In genomic region chr1:53929349-53929945, GRCh38 we compare ENCODE assay signal across 21 cellular contexts. TPM values are rescaled to one million over a fixed set of nuclear protein-coding genes. Genes with fewer than 3 reads are reported as not detected.
"Had no signal": no experiment of that assay in that cellular context is flagged by ENCODE, and none has a peak within 500 bp of the region (broad histone marks: within the 10 kb centered on the region; RNA-seq: fewer than 3 reads in every experiment).

No MANE protein-coding gene starts in this region.

- H3K27ac Mint-ChIP-seq: activated naive CD8-positive, alpha-beta T cell treated with anti-CD3 and anti-CD28 coated beads, Interleukin-2, amount 10 ng/mL, durations not matched to agents 7 days and 5 days; memory B cell; neural progenitor cell; stimulated activated naive CD8-positive, alpha-beta T cell treated with anti-CD3 and anti-CD28 coated beads, Interleukin-15, Interleukin-2, amounts not matched to agents 100 ng/mL and 50 ng/mL, for 24 hours had no signal

- DNase-seq: activated CD4-positive, alpha-beta T cell treated with anti-CD3 and anti-CD28 coated beads, Interleukin-2, amount 50 U/mL, for 1 hour; activated CD4-positive, CD25-positive, alpha-beta regulatory T cell; activated naive CD4-positive, alpha-beta T cell; activated naive CD8-positive, alpha-beta T cell treated with anti-CD3 and anti-CD28 coated beads, Interleukin-2, amount 10 ng/mL, durations not matched to agents 7 days and 5 days; activated T-cell treated with anti-CD3 and anti-CD28 coated beads for 4 hours; dorsolateral prefrontal cortex; esophagus squamous epithelium; foreskin fibroblast; left ventricle myocardium superior; pancreas; spleen; T-helper 2 cell; trophoblast cell had no signal

- H3K27me3 Mint-ChIP-seq: activated naive CD8-positive, alpha-beta T cell treated with anti-CD3 and anti-CD28 coated beads, Interleukin-2, amount 10 ng/mL, durations not matched to agents 7 days and 5 days; memory B cell; stimulated activated naive CD8-positive, alpha-beta T cell treated with anti-CD3 and anti-CD28 coated beads, Interleukin-15, Interleukin-2, amounts not matched to agents 100 ng/mL and 50 ng/mL, for 24 hours had no signal

- H3K27ac ChIP-seq: ascending aorta, breast epithelium, dorsolateral prefrontal cortex, esophagus squamous epithelium, neural progenitor cell, pancreas, spleen, suprapubic skin had no signal

- H3K4me3 Mint-ChIP-seq: activated naive CD8-positive, alpha-beta T cell treated with anti-CD3 and anti-CD28 coated beads, Interleukin-2, amount 10 ng/mL, durations not matched to agents 7 days and 5 days; memory B cell; neural progenitor cell; stimulated activated naive CD8-positive, alpha-beta T cell treated with anti-CD3 and anti-CD28 coated beads, Interleukin-15, Interleukin-2, amounts not matched to agents 100 ng/mL and 50 ng/mL, for 24 hours had no signal

- H2AFZ ChIP-seq: neural progenitor cell had no signal

- H3K36me3 ChIP-seq: breast epithelium, pancreas had no signal

- H3K4me2 ChIP-seq: neural progenitor cell had no signal

- H3K9me3 ChIP-seq: ascending aorta, breast epithelium, pancreas, suprapubic skin had no signal

- H3K9me3 Mint-ChIP-seq: memory B cell had no signal

- H3K4me1 Mint-ChIP-seq: neural progenitor cell had no signal

- H3K4me1 ChIP-seq: ascending aorta, breast epithelium, esophagus squamous epithelium, neural progenitor cell, pancreas, spleen, suprapubic skin had no signal

- ATAC-seq: left ventricle myocardium superior, pancreas, sciatic nerve had no signal

- H3K4me3 ChIP-seq: ascending aorta, breast epithelium, dorsolateral prefrontal cortex, esophagus squamous epithelium, neural progenitor cell, pancreas, spleen, suprapubic skin had no signal

RNA-seq across cellular contexts. Expression of gene IFT25, which starts 16.1 kb away (rescaled TPM):
- total RNA-seq: ascending aorta had no signal

RNA-seq across cellular contexts. Expression of gene DIO1, which starts 35.5 kb away (rescaled TPM):
- total RNA-seq: activated naive CD8-positive, alpha-beta T cell treated with anti-CD3 and anti-CD28 coated beads, Interleukin-2, amount 10 ng/mL, durations not matched to agents 7 days and 5 days; ascending aorta; esophagus squamous epithelium; kidney epithelial cell; left ventricle myocardium superior; pancreas; sciatic nerve; suprapubic skin had no signal
